In genomic region chr7:114629762-114630161, GRCh38 we compare ENCODE assay signal across 17 cellular contexts.
"Had no signal": no experiment of that assay in that cellular context is flagged by ENCODE, and none has a peak within 500 bp of the region (broad histone marks: within the 10 kb centered on the region; RNA-seq: fewer than 3 reads in every experiment).

No MANE protein-coding gene starts in this region.

- H3K9me3 ChIP-seq: ascending aorta, esophagus muscularis mucosa, sigmoid colon, stomach, thoracic aorta had no signal

- H3K4me3 ChIP-seq: ascending aorta, cardiac muscle cell, esophagus muscularis mucosa, sigmoid colon, stomach, thoracic aorta had no signal

- H3K4me1 ChIP-seq: ascending aorta, sigmoid colon, stomach had no signal

- H3K36me3 ChIP-seq: cardiac muscle cell had no signal

- H3K27me3 ChIP-seq: ascending aorta, cardiac muscle cell, dorsolateral prefrontal cortex, esophagus muscularis mucosa, sigmoid colon, stomach had no signal

- H3K27ac ChIP-seq: ascending aorta, esophagus muscularis mucosa, sigmoid colon, stomach, thoracic aorta had no signal

- ATAC-seq: left ventricle myocardium superior, natural killer cell, T-cell had no signal

- DNase-seq: activated CD4-positive, alpha-beta T cell treated with anti-CD3 and anti-CD28 coated beads, Interleukin-2, amount 50 U/mL, for 4 hours; activated CD4-positive, CD25-positive, alpha-beta regulatory T cell treated with anti-CD3 and anti-CD28 coated beads, Interleukin-2, amount 50 U/mL, for 72 hours; activated naive CD4-positive, alpha-beta T cell; activated T-cell treated with anti-CD3 and anti-CD28 coated beads for 4 hours; dorsolateral prefrontal cortex; kidney glomerular epithelial cell; left ventricle myocardium superior; natural killer cell; sigmoid colon; stimulated activated CD4-positive, alpha-beta T cell treated with anti-CD3 and anti-CD28 coated beads, Interleukin-1b, Interleukin-23, amount 100 ng/mL, for 48 hours; stomach; T-cell; T1000 had no signal
